In the genomic region with DNA sequence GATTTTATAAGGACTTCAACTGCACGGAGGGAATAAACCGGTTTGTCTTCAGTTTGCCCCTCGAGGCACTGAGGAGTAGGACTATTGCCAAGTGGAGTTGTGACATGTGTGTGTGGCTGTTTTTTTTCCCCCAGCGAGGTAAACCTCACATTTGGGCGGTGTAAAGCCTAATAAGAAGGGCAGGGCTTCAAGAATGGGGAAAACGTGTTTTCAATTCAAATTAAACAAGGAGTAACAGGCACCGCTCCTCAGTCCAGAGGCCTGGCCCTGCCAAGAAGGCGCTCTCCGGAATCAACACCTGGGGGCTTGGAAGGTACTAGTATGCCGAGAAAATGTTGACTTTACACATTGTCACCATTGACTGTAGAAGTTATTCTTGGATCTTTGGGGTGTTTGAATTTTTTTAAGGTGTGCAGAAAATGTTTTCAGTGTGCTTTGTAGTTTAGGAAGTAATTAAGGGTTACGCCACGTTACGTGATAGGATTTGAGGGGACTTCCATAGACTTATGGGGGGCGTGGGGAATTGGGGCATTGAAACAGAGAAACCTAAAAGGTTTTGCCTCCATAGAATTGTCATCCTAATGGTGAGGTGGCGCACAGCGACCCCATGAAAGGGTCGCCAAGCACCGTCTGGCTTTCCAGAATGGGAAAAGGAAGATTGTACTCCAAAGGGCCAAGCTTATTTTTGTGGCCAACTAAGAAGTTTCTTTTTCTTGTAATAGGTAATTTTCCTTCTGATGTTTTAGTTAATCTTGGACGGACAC, we compare ENCODE assay signal across 8 cellular contexts. TPM values are rescaled to one million over a fixed set of nuclear protein-coding genes. Genes with fewer than 3 reads are reported as not detected.
DNase-seq lines count a peak whose midpoint lies in the region; FAIRE-seq and TF ChIP-seq lines count a peak whose summit lies in the region.

No MANE protein-coding gene starts in this region.

- peaks cover 10% of the 10 kb centered on the region for H3K4me1 Mint-ChIP-seq in activated CD4-positive, alpha-beta T cell treated with anti-CD3 and anti-CD28 coated beads, Interleukin-2, amount 10 ng/mL, durations not matched to agents 7 days and 5 days
- peaks cover 47% of the 10 kb centered on the region for H3K4me1 Mint-ChIP-seq in astrocyte (ENCODE audit: low read depth, unreplicated experiment)

- peak overlapping the region; percentile 90 for H2AFZ ChIP-seq in astrocyte (ENCODE audit: low read depth, low read length)

- no peaks in the 10 kb centered on the region for H3K27me3 ChIP-seq in astrocyte (ENCODE audit: insufficient read depth, low read length)
- peaks cover 0 to 15% of the 10 kb centered on the region in 2 donors for H3K27me3 ChIP-seq in tibial artery

- no peak overlapping the region for H3K27ac ChIP-seq in astrocyte (ENCODE audit: low read depth, low read length)
- no peak overlapping the region for H3K27ac ChIP-seq in tibial artery

- H3K36me3 Mint-ChIP-seq in activated CD4-positive, alpha-beta T cell treated with anti-CD3 and anti-CD28 coated beads, Interleukin-2, amount 10 ng/mL, durations not matched to agents 7 days and 5 days (ENCODE audit: low read depth) = no peaks in the 10 kb centered on the region
- no peaks in the 10 kb centered on the region for H3K36me3 Mint-ChIP-seq in astrocyte (ENCODE audit: low read depth, unreplicated experiment)

- POLR2A ChIA-PET in activated CD4-positive, alpha-beta T cell treated with anti-CD3 and anti-CD28 coated beads, Interleukin-2, amount 10 ng/mL, durations not matched to agents 7 days and 5 days (lab: Charles Lee) = no interaction called here

- intact Hi-C loops in tibial artery (cut with DNase I; ENCODE audit: low total_unique reads) = no loop called here

- H3K79me2 ChIP-seq in astrocyte (ENCODE audit: insufficient read depth, low read length) = no peaks in the 10 kb centered on the region

- H3K36me3 ChIP-seq in astrocyte (ENCODE audit: insufficient read depth, low read length) = no peaks in the 10 kb centered on the region
- H3K36me3 ChIP-seq in tibial artery = no peaks in the 10 kb centered on the region

- CTCF ChIA-PET in activated CD4-positive, alpha-beta T cell treated with anti-CD3 and anti-CD28 coated beads, Interleukin-2, amount 10 ng/mL, durations not matched to agents 7 days and 5 days (lab: Charles Lee) = no interaction called here

- DNase-seq in activated CD4-positive, alpha-beta T cell treated with anti-CD3 and anti-CD28 coated beads, Interleukin-2, amount 10 ng/mL, durations not matched to agents 7 days and 5 days = no peak
- DNase-seq in activated CD4-positive, alpha-beta T cell treated with anti-CD3 and anti-CD28 coated beads for 48 hours = no peak
- DNase-seq in astrocyte (ENCODE audit: low read depth) = no peak
- peak; percentile 36 for DNase-seq in kidney tubule cell (ENCODE audit: low spot score)
- no peak for DNase-seq in tibial artery
- DNase-seq in NCI-H446 (lab: John Stamatoyannopoulos, UW) = no peak
- no peak for DNase-seq in GM10266 (ENCODE audit: extremely low spot score)
- DNase-seq in NCI-H69 (lab: John Stamatoyannopoulos, UW) = no peak

- FAIRE-seq in astrocyte (lab: Jason Lieb, UNC) = no peak

- peak overlapping the region; percentile 91 for H3K4me2 ChIP-seq in astrocyte (ENCODE audit: low read length)

- H3K4me1 ChIP-seq in astrocyte (ENCODE audit: insufficient read depth, low read length) (peaks cover 18% of the 10 kb centered on the region), tibial artery (peaks cover 0 to 18% (median 12%) of the 10 kb centered on the region in 4 donors)

- H3K4me3 Mint-ChIP-seq in activated CD4-positive, alpha-beta T cell treated with anti-CD3 and anti-CD28 coated beads, Interleukin-2, amount 10 ng/mL, durations not matched to agents 7 days and 5 days = peak overlapping the region; percentile 72
- H3K4me3 Mint-ChIP-seq in astrocyte (ENCODE audit: unreplicated experiment) = peak overlapping the region; percentile 93

- H3K27me3 Mint-ChIP-seq in activated CD4-positive, alpha-beta T cell treated with anti-CD3 and anti-CD28 coated beads, Interleukin-2, amount 10 ng/mL, durations not matched to agents 7 days and 5 days = peaks cover 39% of the 10 kb centered on the region
- H3K27me3 Mint-ChIP-seq in astrocyte (ENCODE audit: low read depth, unreplicated experiment) = no peaks in the 10 kb centered on the region

- H3K4me3 ChIP-seq in astrocyte (ENCODE audit: insufficient read depth, low read depth, low read length) = peak overlapping the region; percentile 67
- H3K4me3 ChIP-seq in tibial artery = peak overlapping the region; percentile 43 to 45

- no peak overlapping the region for H3K27ac Mint-ChIP-seq in activated CD4-positive, alpha-beta T cell treated with anti-CD3 and anti-CD28 coated beads, Interleukin-2, amount 10 ng/mL, durations not matched to agents 7 days and 5 days
- H3K27ac Mint-ChIP-seq in astrocyte (ENCODE audit: unreplicated experiment) = peak overlapping the region; percentile 89

- TF ChIP-seq CTCF in astrocyte (IDR thresholded peaks at IDR 0.05; ENCODE audit: insufficient read depth, low read depth, low read length) = no peak
- no peak for TF ChIP-seq CTCF in tibial artery (IDR thresholded peaks at IDR 0.05)
- no peak for TF ChIP-seq CTCF in GM10266 (IDR thresholded peaks at IDR 0.05; ENCODE audit: control insufficient read depth, insufficient read depth, low read depth, missing control alignments)

- no peaks in the 10 kb centered on the region for H3K9me3 Mint-ChIP-seq in activated CD4-positive, alpha-beta T cell treated with anti-CD3 and anti-CD28 coated beads, Interleukin-2, amount 10 ng/mL, durations not matched to agents 7 days and 5 days
- H3K9me3 Mint-ChIP-seq in astrocyte (ENCODE audit: unreplicated experiment) = no peaks in the 10 kb centered on the region

- peak overlapping the region; percentile 81 for H3K9ac ChIP-seq in astrocyte (ENCODE audit: low read length)

- H3K9me3 ChIP-seq in astrocyte (ENCODE audit: insufficient read depth, low read depth, low read length) (no peaks in the 10 kb centered on the region), tibial artery (no peaks in the 10 kb centered on the region)

- no peaks in the 10 kb centered on the region for H4K20me1 ChIP-seq in astrocyte (ENCODE audit: insufficient read depth, low read length)

RNA-seq across cellular contexts. Expression of a gene that starts 0.8 kb away (rescaled TPM):
- under 1 TPM; 0.35 to 0.52 TPM for total RNA-seq in activated CD4-positive, alpha-beta T cell treated with anti-CD3 and anti-CD28 coated beads, Interleukin-2, amount 10 ng/mL, durations not matched to agents 7 days and 5 days
- 89.2 and 98.2 TPM in 2 replicates for total RNA-seq in astrocyte

Comparison
In these comparisons a context has a peak if more than half of its experiments do, and no peak if none do; other contexts are left out.
1. RNA of a gene that starts 0.8 kb away (total RNA-seq): 89.2 to 98.2 TPM in astrocyte; 0.35 to 0.52 TPM in activated CD4-positive, alpha-beta T cell treated with anti-CD3 and anti-CD28 coated beads, Interleukin-2, amount 10 ng/mL, durations not matched to agents 7 days and 5 days; every median in the first group is over 10 times any median in the second.